In the genomic region with DNA sequence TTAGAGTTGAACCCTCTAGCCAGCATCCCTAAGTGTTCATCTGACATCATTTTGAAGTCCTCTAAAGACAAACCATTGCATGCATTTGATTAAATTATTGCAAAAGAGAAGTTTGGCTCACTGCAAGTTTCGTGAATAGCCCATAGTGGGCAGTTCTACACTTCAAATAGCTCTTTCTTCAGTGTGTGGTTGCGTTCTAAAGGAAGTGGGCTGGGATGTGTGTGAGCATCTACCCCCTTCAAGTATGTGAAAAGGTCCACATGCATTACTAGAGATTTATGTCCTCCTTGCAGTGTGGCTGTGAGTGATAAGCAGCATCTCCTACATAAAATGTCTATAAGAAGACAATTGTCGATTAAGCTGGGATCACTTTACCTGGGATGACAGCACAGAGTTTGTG, we compare ENCODE assay signal across 17 cellular contexts. TPM values are rescaled to one million over a fixed set of nuclear protein-coding genes. Genes with fewer than 3 reads are reported as not detected.
"Had no signal": no experiment of that assay in that cellular context is flagged by ENCODE, and none has a peak within 500 bp of the region (broad histone marks: within the 10 kb centered on the region; RNA-seq: fewer than 3 reads in every experiment).

No MANE protein-coding gene starts in this region.

- DNase-seq: activated gamma-delta T cell, NCI-H1436 treated with DMSO at 0.1 percent for 48 hours, Right ventricle myocardium superior had no signal

- H3K4me3 Mint-ChIP-seq: activated naive CD4-positive, alpha-beta T cell treated with anti-CD3 and anti-CD28 coated beads for 36 hours; activated naive CD8-positive, alpha-beta T cell; activated T-cell treated with anti-CD3 and anti-CD28 coated beads, Interleukin-2, amount 50 U/mL, for 4 hours; activated T-helper 17 cell treated with anti-CD3 and anti-CD28 coated beads, Interleukin-2, amount 50 U/mL, for 72 hours; WTC11 had no signal

- H3K4me1 ChIP-seq: adrenal gland, Peyer's patch, SJCRH30 had no signal

- H3K4me1 Mint-ChIP-seq: activated T-helper 17 cell treated with anti-CD3 and anti-CD28 coated beads, Interleukin-2, amount 50 U/mL, for 72 hours had no signal

- H3K27ac ChIP-seq: adrenal gland, Peyer's patch, RWPE1, SJCRH30 had no signal

- H3K9me3 Mint-ChIP-seq: activated naive CD4-positive, alpha-beta T cell treated with anti-CD3 and anti-CD28 coated beads for 36 hours; activated T-cell treated with anti-CD3 and anti-CD28 coated beads, Interleukin-2, amount 50 U/mL, for 4 hours; activated T-helper 17 cell treated with anti-CD3 and anti-CD28 coated beads, Interleukin-2, amount 50 U/mL, for 72 hours; WTC11 had no signal

- H3K4me2 ChIP-seq: SK-N-SH had no signal

- H3K27ac Mint-ChIP-seq: activated naive CD4-positive, alpha-beta T cell treated with anti-CD3 and anti-CD28 coated beads for 36 hours; activated naive CD8-positive, alpha-beta T cell; activated T-helper 17 cell treated with anti-CD3 and anti-CD28 coated beads, Interleukin-2, amount 50 U/mL, for 72 hours; WTC11 had no signal

- H3K36me3 ChIP-seq: adrenal gland, MG63, Peyer's patch, SJCRH30 had no signal

- H3K9me3 ChIP-seq: adrenal gland, MG63, Peyer's patch, SJCRH30, SK-N-SH had no signal

- H3K36me3 Mint-ChIP-seq: activated naive CD8-positive, alpha-beta T cell; WTC11 had no signal

- H3K9ac ChIP-seq: SK-N-SH had no signal

- H3K27me3 ChIP-seq: adrenal gland, MG63, Peyer's patch, SJCRH30 had no signal

- H3K4me3 ChIP-seq: adrenal gland, MG63, Peyer's patch, SJCRH30 had no signal

RNA-seq across cellular contexts. Expression of a gene that starts 54.6 kb away (rescaled TPM):
- total RNA-seq: activated naive CD4-positive, alpha-beta T cell treated with anti-CD3 and anti-CD28 coated beads for 36 hours; activated T-cell treated with anti-CD3 and anti-CD28 coated beads, Interleukin-2, amount 50 U/mL, for 4 hours; activated T-helper 17 cell treated with anti-CD3 and anti-CD28 coated beads, Interleukin-2, amount 50 U/mL, for 72 hours; cardiac septum; chondrocyte; Right ventricle myocardium superior; SJCRH30; T-helper 2 cell treated with Interferon-gamma antibody and Interleukin-4, amounts not matched to agents 100 ng/mL and 5 ng/mL, for 36 hours had no signal
- polyA plus RNA-seq: SK-N-SH had no signal
